In the genomic region with DNA sequence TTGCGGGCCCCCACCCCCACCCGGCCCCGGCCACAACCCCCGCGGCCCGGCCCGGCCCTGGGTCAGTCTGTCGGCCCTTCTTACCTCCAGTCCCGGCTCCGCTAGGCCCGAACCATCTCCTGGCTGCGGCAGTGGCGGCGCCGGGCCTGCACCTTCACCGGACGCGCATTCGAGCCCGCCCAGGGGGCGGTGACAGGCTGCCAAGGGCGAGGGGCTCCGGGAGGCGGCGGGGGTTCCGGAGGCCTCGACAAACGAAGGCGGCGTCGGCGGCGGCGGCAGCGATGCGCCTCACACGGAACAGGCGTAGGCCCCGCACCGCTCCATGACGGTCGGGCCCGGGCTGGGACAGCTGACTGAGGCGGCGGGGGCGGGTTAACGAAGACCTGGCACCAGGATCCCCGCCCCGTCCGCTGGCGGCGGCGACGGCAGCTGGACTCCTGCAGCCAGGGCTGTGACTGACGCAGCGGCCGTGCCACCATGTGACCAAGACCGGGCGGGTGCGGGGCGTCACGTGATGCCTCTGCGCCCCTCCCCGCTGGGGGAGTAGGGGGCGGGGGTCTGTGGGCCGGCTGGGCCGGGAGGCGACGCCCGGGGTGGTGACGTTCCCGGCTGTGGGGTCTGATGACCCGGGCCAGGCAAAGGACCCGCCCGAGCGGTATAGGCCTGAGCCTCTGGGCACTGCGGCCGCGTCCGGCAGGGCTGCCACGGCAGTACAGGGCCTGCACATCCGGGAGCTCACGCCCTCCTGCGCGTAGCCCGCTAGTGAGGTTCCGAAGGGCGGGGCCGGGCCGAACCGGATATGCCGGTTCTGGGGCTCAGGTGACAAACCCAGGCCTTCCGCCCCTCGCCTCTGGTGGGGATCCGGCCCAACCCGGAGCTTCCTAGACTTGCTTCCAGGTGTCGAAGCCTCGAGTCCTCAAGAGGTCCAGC, we compare ENCODE assay signal across 8 cellular contexts. TPM values are rescaled to one million over a fixed set of nuclear protein-coding genes. Genes with fewer than 3 reads are reported as not detected.
DNase-seq lines count a peak whose midpoint lies in the region; ATAC-seq and TF ChIP-seq lines count a peak whose summit lies in the region.

A gene with protein sequence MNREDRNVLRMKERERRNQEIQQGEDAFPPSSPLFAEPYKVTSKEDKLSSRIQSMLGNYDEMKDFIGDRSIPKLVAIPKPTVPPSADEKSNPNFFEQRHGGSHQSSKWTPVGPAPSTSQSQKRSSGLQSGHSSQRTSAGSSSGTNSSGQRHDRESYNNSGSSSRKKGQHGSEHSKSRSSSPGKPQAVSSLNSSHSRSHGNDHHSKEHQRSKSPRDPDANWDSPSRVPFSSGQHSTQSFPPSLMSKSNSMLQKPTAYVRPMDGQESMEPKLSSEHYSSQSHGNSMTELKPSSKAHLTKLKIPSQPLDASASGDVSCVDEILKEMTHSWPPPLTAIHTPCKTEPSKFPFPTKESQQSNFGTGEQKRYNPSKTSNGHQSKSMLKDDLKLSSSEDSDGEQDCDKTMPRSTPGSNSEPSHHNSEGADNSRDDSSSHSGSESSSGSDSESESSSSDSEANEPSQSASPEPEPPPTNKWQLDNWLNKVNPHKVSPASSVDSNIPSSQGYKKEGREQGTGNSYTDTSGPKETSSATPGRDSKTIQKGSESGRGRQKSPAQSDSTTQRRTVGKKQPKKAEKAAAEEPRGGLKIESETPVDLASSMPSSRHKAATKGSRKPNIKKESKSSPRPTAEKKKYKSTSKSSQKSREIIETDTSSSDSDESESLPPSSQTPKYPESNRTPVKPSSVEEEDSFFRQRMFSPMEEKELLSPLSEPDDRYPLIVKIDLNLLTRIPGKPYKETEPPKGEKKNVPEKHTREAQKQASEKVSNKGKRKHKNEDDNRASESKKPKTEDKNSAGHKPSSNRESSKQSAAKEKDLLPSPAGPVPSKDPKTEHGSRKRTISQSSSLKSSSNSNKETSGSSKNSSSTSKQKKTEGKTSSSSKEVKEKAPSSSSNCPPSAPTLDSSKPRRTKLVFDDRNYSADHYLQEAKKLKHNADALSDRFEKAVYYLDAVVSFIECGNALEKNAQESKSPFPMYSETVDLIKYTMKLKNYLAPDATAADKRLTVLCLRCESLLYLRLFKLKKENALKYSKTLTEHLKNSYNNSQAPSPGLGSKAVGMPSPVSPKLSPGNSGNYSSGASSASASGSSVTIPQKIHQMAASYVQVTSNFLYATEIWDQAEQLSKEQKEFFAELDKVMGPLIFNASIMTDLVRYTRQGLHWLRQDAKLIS (minus strand): TSS at position 460 of the 930 bp plus-strand sequence. CDS start 26,445 bp downstream, outside the sequence.

- H3K4me1 Mint-ChIP-seq in CD8-positive, alpha-beta memory T cell, result peaks cover 35 to 49% (median 48%) of the 10 kb centered on the region in 3 donors
- H3K4me1 Mint-ChIP-seq in activated CD8-positive, alpha-beta memory T cell treated with anti-CD3 and anti-CD28 coated beads, Interleukin-2, amount 10 ng/mL, durations not matched to agents 7 days and 5 days, result peaks cover 23% of the 10 kb centered on the region

- H3K27me3 Mint-ChIP-seq in CD8-positive, alpha-beta memory T cell, result no peaks in the 10 kb centered on the region
- no peaks in the 10 kb centered on the region for H3K27me3 Mint-ChIP-seq in activated CD8-positive, alpha-beta memory T cell treated with anti-CD3 and anti-CD28 coated beads, Interleukin-2, amount 10 ng/mL, durations not matched to agents 7 days and 5 days

- peak within 1 kb of the TSS; percentile 93 to 98 (median 95) for H3K4me3 Mint-ChIP-seq in CD8-positive, alpha-beta memory T cell
- H3K4me3 Mint-ChIP-seq in activated CD8-positive, alpha-beta memory T cell treated with anti-CD3 and anti-CD28 coated beads, Interleukin-2, amount 10 ng/mL, durations not matched to agents 7 days and 5 days, result peak within 1 kb of the TSS; percentile 92

- no peaks in the 10 kb centered on the region for H3K9me3 ChIP-seq in CD8-positive, alpha-beta memory T cell (ENCODE audit: low read length)
- no peaks in the 10 kb centered on the region for H3K9me3 ChIP-seq in endocrine pancreas (ENCODE audit: control insufficient read depth, low read length)

- no peak for TF ChIP-seq CTCF in HL-60 (IDR thresholded peaks at IDR 0.05; ENCODE audit: insufficient read depth, low read length)

- peak within 1 kb of the TSS; percentile 90 for H3K9ac ChIP-seq in endocrine pancreas (ENCODE audit: control insufficient read depth, insufficient read depth, low read length)

- POLR2A ChIA-PET in CD8-positive, alpha-beta memory T cell (lab: Charles Lee), result interaction anchor here (0.5 to 3.4 kb wide), 14 partner anchors 21 to 1795 kb away, joined by 3 to 50 read pairs (median 3); partner anchors contain the start of genes CCNI2, GDF9, HSPA4 and RAD50

- CTCF ChIA-PET in CD8-positive, alpha-beta memory T cell (lab: Charles Lee), result interaction anchor here (1.1 to 1.5 kb wide), 3 partner anchors 12 to 88 kb away, joined by 3 to 6 read pairs (median 3); partner anchors contain the start of gene HSPA4
- CTCF ChIA-PET in activated CD8-positive, alpha-beta memory T cell treated with anti-CD3 and anti-CD28 coated beads, Interleukin-2, amount 10 ng/mL, durations not matched to agents 7 days and 5 days (lab: Charles Lee), result interaction anchor here (0.7 to 1.7 kb wide), 5 partner anchors 10 to 802 kb away, joined by 3 to 5 read pairs (median 3); no protein-coding TSS in a partner anchor

- H3K36me3 Mint-ChIP-seq in CD8-positive, alpha-beta memory T cell, result peaks cover 0 to 21% (median 0%) of the 10 kb centered on the region in 3 donors
- H3K36me3 Mint-ChIP-seq in activated CD8-positive, alpha-beta memory T cell treated with anti-CD3 and anti-CD28 coated beads, Interleukin-2, amount 10 ng/mL, durations not matched to agents 7 days and 5 days, result peaks cover 17% of the 10 kb centered on the region

- H3K27ac ChIP-seq in CD8-positive, alpha-beta memory T cell (ENCODE audit: low read depth, low read length), result peak within 1 kb of the TSS; percentile 90
- peak within 1 kb of the TSS; percentile 72 for H3K27ac ChIP-seq in HL-60 (replicated peaks)

- no peaks in the 10 kb centered on the region for H3K36me3 ChIP-seq in CD8-positive, alpha-beta memory T cell (ENCODE audit: insufficient read depth, low read length)
- no peaks in the 10 kb centered on the region for H3K36me3 ChIP-seq in endocrine pancreas (ENCODE audit: control insufficient read depth, insufficient read depth, low read length)

- no peaks in the 10 kb centered on the region for H3K9me3 Mint-ChIP-seq in CD8-positive, alpha-beta memory T cell
- no peaks in the 10 kb centered on the region for H3K9me3 Mint-ChIP-seq in activated CD8-positive, alpha-beta memory T cell treated with anti-CD3 and anti-CD28 coated beads, Interleukin-2, amount 10 ng/mL, durations not matched to agents 7 days and 5 days (ENCODE audit: low read depth)

- peak; percentile 94 for ATAC-seq in GM19455 (IDR thresholded peaks at IDR 0.05; ENCODE audit: unreplicated experiment)
- ATAC-seq in activated CD8-positive, alpha-beta memory T cell treated with anti-CD3 and anti-CD28 coated beads, Interleukin-2, amount 10 ng/mL, durations not matched to agents 7 days and 5 days, result peak; percentile 90

- H3K27ac Mint-ChIP-seq in CD8-positive, alpha-beta memory T cell, result peak within 1 kb of the TSS; percentile 97 to 100 (median 98)
- H3K27ac Mint-ChIP-seq in activated CD8-positive, alpha-beta memory T cell treated with anti-CD3 and anti-CD28 coated beads, Interleukin-2, amount 10 ng/mL, durations not matched to agents 7 days and 5 days, result peak within 1 kb of the TSS; percentile 97

- H3K4me3 ChIP-seq in CD8-positive, alpha-beta memory T cell (ENCODE audit: low read length), result peak within 1 kb of the TSS; percentile 85
- H3K4me3 ChIP-seq in HL-60 (replicated peaks; ENCODE audit: insufficient read depth, low read length), result peak within 1 kb of the TSS; percentile 64
- peak within 1 kb of the TSS; percentile 99 for H3K4me3 ChIP-seq in endocrine pancreas (ENCODE audit: control insufficient read depth, insufficient read depth, low read length)

- peak; percentile 79 to 92 (median 88) for DNase-seq in CD8-positive, alpha-beta memory T cell
- peak; percentile 58 to 83 for DNase-seq in HL-60 (ENCODE audit: low read depth in 1 of 2, low spot score in 1 of 2)
- DNase-seq in NOMO-1 (lab: John Stamatoyannopoulos, UW; ENCODE audit: unreplicated experiment in 2 of 2), result peak; percentile 92 to 95
- peak; percentile 94 for DNase-seq in activated CD8-positive, alpha-beta memory T cell treated with anti-CD3 and anti-CD28 coated beads, Interleukin-2, amount 10 ng/mL, durations not matched to agents 7 days and 5 days
- peak; percentile 100 for DNase-seq in mesenteric fat pad (ENCODE audit: low spot score)
- DNase-seq in stimulated activated CD8-positive, alpha-beta memory T cell treated with anti-CD3 and anti-CD28 coated beads, Interleukin-15, amount 100 ng/mL, for 24 hours (ENCODE audit: low read depth), result peak; percentile 55

- H3K27me3 ChIP-seq in CD8-positive, alpha-beta memory T cell (ENCODE audit: insufficient read depth, low read length, poor library complexity, severe bottlenecking), result no peaks in the 10 kb centered on the region
- no peaks in the 10 kb centered on the region for H3K27me3 ChIP-seq in HL-60 (ENCODE audit: insufficient read depth, poor library complexity, severe bottlenecking)
- no peaks in the 10 kb centered on the region for H3K27me3 ChIP-seq in endocrine pancreas (ENCODE audit: control insufficient read depth, insufficient read depth, low read length)

- H3K4me1 ChIP-seq in CD8-positive, alpha-beta memory T cell (ENCODE audit: insufficient read depth, low read length), result peaks cover 42% of the 10 kb centered on the region
- H3K4me1 ChIP-seq in endocrine pancreas (ENCODE audit: control insufficient read depth, insufficient read depth, low read length), result peaks cover 4% of the 10 kb centered on the region

RNA-seq across cellular contexts. Expression of the gene that starts here (rescaled TPM):
- total RNA-seq in CD8-positive, alpha-beta memory T cell, result 10 to 100 TPM; 26.3 to 28.8 TPM
- polyA plus RNA-seq in CD8-positive, alpha-beta memory T cell, result 17.5 TPM
- 10 to 100 TPM; 32.6 to 34.7 TPM for total RNA-seq in activated CD8-positive, alpha-beta memory T cell treated with anti-CD3 and anti-CD28 coated beads, Interleukin-2, amount 10 ng/mL, durations not matched to agents 7 days and 5 days
- total RNA-seq in mesenteric fat pad, result 87.5 TPM

Comparison
In these comparisons a context has a peak if more than half of its experiments do, and no peak if none do; other contexts are left out.
1. Peak in every context shown above with its lines: DNase-seq, ATAC-seq, H3K4me3 ChIP-seq and H3K27ac ChIP-seq.